In genomic region chr10:29033311-29033940, GRCh38 we compare ENCODE assay signal across 18 cellular contexts.
DNase-seq lines count a peak whose midpoint lies in the region; ATAC-seq and TF ChIP-seq lines count a peak whose summit lies in the region.
"Had no signal": no experiment of that assay in that cellular context is flagged by ENCODE, and none has a peak within 500 bp of the region (broad histone marks: within the 10 kb centered on the region; RNA-seq: fewer than 3 reads in every experiment).

No MANE protein-coding gene starts in this region.

- peak overlapping the region; percentile 34; the same call in 1 of the 2 replicates for H3K9ac ChIP-seq in OCI-LY3 (ENCODE audit: low read length)

- H3K4me2 ChIP-seq in OCI-LY3 (ENCODE audit: low read length) = peak overlapping the region; percentile 94

- H3K9me3 ChIP-seq in OCI-LY3 (ENCODE audit: insufficient read depth, low read length) = no peaks in the 10 kb centered on the region
- H3K9me3 ChIP-seq in CD8-positive, alpha-beta T cell (ENCODE audit: low read length) = no peaks in the 10 kb centered on the region

- H3K4me3 Mint-ChIP-seq in CD8-positive, alpha-beta T cell = no peak overlapping the region
- no peak overlapping the region for H3K4me3 Mint-ChIP-seq in activated T-helper 17 cell treated with anti-CD3 and anti-CD28 coated beads, Interleukin-2, amount 50 U/mL, for 72 hours
- H3K4me3 Mint-ChIP-seq: activated CD8-positive, alpha-beta T cell treated with anti-CD3 and anti-CD28 coated beads for 36 hours; stimulated activated naive CD8-positive, alpha-beta T cell treated with anti-CD3 and anti-CD28 coated beads, Interleukin-15, amount 100 ng/mL, for 72 hours had no signal

- no peak for TF ChIP-seq CTCF in OCI-LY3 (IDR thresholded peaks at IDR 0.05; ENCODE audit: low read depth, low read length)
- TF ChIP-seq CTCF in CD8-positive, alpha-beta T cell (IDR thresholded peaks at IDR 0.05) = no peak

- H3K27me3 Mint-ChIP-seq in CD8-positive, alpha-beta T cell (ENCODE audit: low read depth) = peaks cover 11% of the 10 kb centered on the region
- peaks cover 9% of the 10 kb centered on the region for H3K27me3 Mint-ChIP-seq in activated T-helper 17 cell treated with anti-CD3 and anti-CD28 coated beads, Interleukin-2, amount 50 U/mL, for 72 hours

- no peaks in the 10 kb centered on the region for H3K36me3 ChIP-seq in OCI-LY3 (replicated peaks; ENCODE audit: low read depth, low read length)
- no peaks in the 10 kb centered on the region for H3K36me3 ChIP-seq in CD8-positive, alpha-beta T cell (ENCODE audit: insufficient read depth, low read length)

- H3K27me3 ChIP-seq in OCI-LY3 (ENCODE audit: low read depth, low read length) = no peaks in the 10 kb centered on the region
- no peaks in the 10 kb centered on the region for H3K27me3 ChIP-seq in CD8-positive, alpha-beta T cell (ENCODE audit: insufficient read depth, low read length)

- no peaks in the 10 kb centered on the region for H4K20me1 ChIP-seq in OCI-LY3 (ENCODE audit: insufficient read depth, low read length)

- POLR2A ChIA-PET in CD8-positive, alpha-beta T cell (lab: Charles Lee) = no interaction called here

- peak overlapping the region; percentile 85; the same call in 1 of the 2 replicates for H2AFZ ChIP-seq in OCI-LY3 (ENCODE audit: low read depth, low read length)

- ATAC-seq in GM18498 (IDR thresholded peaks at IDR 0.05; ENCODE audit: unreplicated experiment) = peak; percentile 65
- peak; percentile 82 for ATAC-seq in GM19463 (IDR thresholded peaks at IDR 0.05; ENCODE audit: unreplicated experiment)
- ATAC-seq in HG03025 (IDR thresholded peaks at IDR 0.05; ENCODE audit: low FRiP score, unreplicated experiment) = peak; percentile 80
- ATAC-seq in Right ventricle myocardium superior (ENCODE audit: poor library complexity) = no peak
- no peak for ATAC-seq in CD8-positive, alpha-beta T cell
- ATAC-seq in activated T-helper 17 cell treated with anti-CD3 and anti-CD28 coated beads, Interleukin-2, amount 50 U/mL, for 72 hours (replicated peaks) = no peak
- ATAC-seq: activated CD8-positive, alpha-beta T cell treated with anti-CD3 and anti-CD28 coated beads for 36 hours; stimulated activated naive CD8-positive, alpha-beta T cell treated with anti-CD3 and anti-CD28 coated beads, Interleukin-15, amount 100 ng/mL, for 72 hours had no signal

- intact Hi-C loops in Right ventricle myocardium superior (cut with DNase I) = no loop called here
- intact Hi-C loops in CD8-positive, alpha-beta T cell (cut with DNase I, micrococcal nuclease) = no loop called here

- no peaks in the 10 kb centered on the region for H3K36me3 Mint-ChIP-seq in CD8-positive, alpha-beta T cell
- H3K36me3 Mint-ChIP-seq in activated T-helper 17 cell treated with anti-CD3 and anti-CD28 coated beads, Interleukin-2, amount 50 U/mL, for 72 hours (ENCODE audit: low read depth) = no peaks in the 10 kb centered on the region

- no peaks in the 10 kb centered on the region for H3K9me3 Mint-ChIP-seq in CD8-positive, alpha-beta T cell
- no peaks in the 10 kb centered on the region for H3K9me3 Mint-ChIP-seq in activated T-helper 17 cell treated with anti-CD3 and anti-CD28 coated beads, Interleukin-2, amount 50 U/mL, for 72 hours
- H3K9me3 Mint-ChIP-seq: activated CD8-positive, alpha-beta T cell treated with anti-CD3 and anti-CD28 coated beads for 36 hours; stimulated activated naive CD8-positive, alpha-beta T cell treated with anti-CD3 and anti-CD28 coated beads, Interleukin-15, amount 100 ng/mL, for 72 hours had no signal

- peaks cover 54% of the 10 kb centered on the region for H3K4me1 ChIP-seq in OCI-LY3 (ENCODE audit: low read length)
- H3K4me1 ChIP-seq in CD8-positive, alpha-beta T cell (ENCODE audit: insufficient read depth, low read length) = no peaks in the 10 kb centered on the region

- CTCF ChIA-PET in CD8-positive, alpha-beta T cell (lab: Charles Lee) = no interaction called here

- H3K4me3 ChIP-seq in OCI-LY3 (ENCODE audit: low read length) = peak overlapping the region; percentile 73
- no peak overlapping the region for H3K4me3 ChIP-seq in CD8-positive, alpha-beta T cell (ENCODE audit: low read depth, low read length)

- no peaks in the 10 kb centered on the region for H3K4me1 Mint-ChIP-seq in CD8-positive, alpha-beta T cell (ENCODE audit: low read depth)
- no peaks in the 10 kb centered on the region for H3K4me1 Mint-ChIP-seq in activated T-helper 17 cell treated with anti-CD3 and anti-CD28 coated beads, Interleukin-2, amount 50 U/mL, for 72 hours
- H3K4me1 Mint-ChIP-seq: stimulated activated naive CD8-positive, alpha-beta T cell treated with anti-CD3 and anti-CD28 coated beads, Interleukin-15, amount 100 ng/mL, for 72 hours had no signal

- no peaks in the 10 kb centered on the region for H3K79me2 ChIP-seq in OCI-LY3 (ENCODE audit: low read length)

- no peak overlapping the region for H3K27ac Mint-ChIP-seq in CD8-positive, alpha-beta T cell
- no peak overlapping the region for H3K27ac Mint-ChIP-seq in activated T-helper 17 cell treated with anti-CD3 and anti-CD28 coated beads, Interleukin-2, amount 50 U/mL, for 72 hours
- H3K27ac Mint-ChIP-seq: activated CD8-positive, alpha-beta T cell treated with anti-CD3 and anti-CD28 coated beads for 36 hours; stimulated activated naive CD8-positive, alpha-beta T cell treated with anti-CD3 and anti-CD28 coated beads, Interleukin-15, amount 100 ng/mL, for 72 hours had no signal

- H3K27ac ChIP-seq in OCI-LY3 (ENCODE audit: low read length) = no peak overlapping the region
- no peak overlapping the region for H3K27ac ChIP-seq in substantia nigra (ENCODE audit: low read depth, low read length, poor library complexity, severe bottlenecking)
- no peak overlapping the region for H3K27ac ChIP-seq in CD8-positive, alpha-beta T cell (ENCODE audit: low read depth, low read length)

- no peak for DNase-seq in Right ventricle myocardium superior
- DNase-seq in substantia nigra (lab: John Stamatoyannopoulos, UW) = no peak
- no peak for DNase-seq in CD8-positive, alpha-beta T cell
- DNase-seq: activated CD8-positive, alpha-beta T cell treated with anti-CD3 and anti-CD28 coated beads for 36 hours; activated effector memory CD4-positive, alpha-beta T cell treated with Interleukin-2 at 50 U/mL for 16 hours; aorta; erythroblast; GF-D8; head of caudate nucleus; kidney; NCI-H1105 treated with DMSO at 0.1 percent for 48 hours; NCI-H226; stimulated activated naive CD8-positive, alpha-beta T cell treated with anti-CD3 and anti-CD28 coated beads, Interleukin-15, amount 100 ng/mL, for 72 hours had no signal

Comparison
In these comparisons a context has a peak if more than half of its experiments do, and no peak if none do; other contexts are left out.
1. ATAC-seq: peak in GM18498 (single experiment), GM19463 (single experiment) and HG03025 (single experiment); none in Right ventricle myocardium superior (single experiment), CD8-positive, alpha-beta T cell (single experiment) and activated T-helper 17 cell treated with anti-CD3 and anti-CD28 coated beads, Interleukin-2, amount 50 U/mL, for 72 hours (single experiment).